9 cellular contexts compared by ENCODE assay signal in genomic region chr17:73196500-73196899, GRCh38. TPM values are rescaled to one million over a fixed set of nuclear protein-coding genes. Genes with fewer than 3 reads are reported as not detected.
DNase-seq lines count a peak whose midpoint lies in the region; ATAC-seq and TF ChIP-seq lines count a peak whose summit lies in the region.
"Had no signal": no experiment of that assay in that cellular context is flagged by ENCODE, and none has a peak within 500 bp of the region (broad histone marks: within the 10 kb centered on the region; RNA-seq: fewer than 3 reads in every experiment).

No MANE protein-coding gene starts in this region.

- POLR2A ChIA-PET in HEK293T (lab: Yijun Ruan, JAX), result interaction anchor here (1.2 to 1.4 kb wide), 2 partner anchors 35 to 36 kb away, joined by 3 to 5 read pairs; a partner anchor contains a TSS
- POLR2A ChIA-PET in PC-3 (lab: Charles Lee; ENCODE audit: unreplicated experiment), result interaction anchor here (0.6 kb wide), 1 partner anchor 69 kb away, joined by 3 read pairs; no protein-coding TSS in a partner anchor

- H3K4me3 ChIP-seq in PC-3 (ENCODE audit: low read length) (no peak overlapping the region), fibroblast of villous mesenchyme (ENCODE audit: low read depth, low read length) (no peak overlapping the region)
- H3K4me3 ChIP-seq: GM23248 had no signal

- H3K9ac ChIP-seq in PC-3 (ENCODE audit: low read length), result no peak overlapping the region
- H3K9ac ChIP-seq: GM23248 had no signal

- H4K20me1 ChIP-seq in PC-3 (ENCODE audit: low read length), result no peaks in the 10 kb centered on the region

- CTCF ChIA-PET in HEK293T (lab: Yijun Ruan, JAX), result interaction anchor here (0.8 to 1.5 kb wide), 6 partner anchors 11 to 211 kb away, joined by 3 to 9 read pairs (median 4); a partner anchor contains a TSS
- CTCF ChIA-PET in PC-3 (lab: Charles Lee), result interaction anchor here (0.6 kb wide), 1 partner anchor 664 kb away, joined by 3 read pairs; no protein-coding TSS in a partner anchor

- DNase-seq in HEK293T (ENCODE audit: extremely low spot score) (peak; percentile 64), PC-3 (no peak), fibroblast of villous mesenchyme (ENCODE audit: low read depth) (peak; percentile 57), renal cortical epithelial cell (ENCODE audit: low read depth) (peak; percentile 19), NCI-H1048 (lab: John Stamatoyannopoulos, UW) (no peak)
- no peak for DNase-seq in stimulated activated CD4-positive, alpha-beta T cell treated with anti-CD3 and anti-CD28 coated beads, Interleukin-12 subunit alpha, Interleukin-12 subunit beta, amount 100 ng/mL, for 4 hours
- DNase-seq: GM23248 had no signal

- H3K36me3 ChIP-seq in PC-3 (ENCODE audit: low read depth, low read length), result peaks cover 46% of the 10 kb centered on the region

- no peaks in the 10 kb centered on the region for H3F3A ChIP-seq in PC-3 (ENCODE audit: low read length, unreplicated experiment)

- H2AFZ ChIP-seq in PC-3 (ENCODE audit: low read length), result no peak overlapping the region
- H2AFZ ChIP-seq: GM23248 had no signal

- peaks cover 34% of the 10 kb centered on the region for H3K79me2 ChIP-seq in PC-3 (ENCODE audit: low read length)

- H3K27ac ChIP-seq in PC-3 (ENCODE audit: low read length), result no peak overlapping the region
- H3K27ac ChIP-seq: GM23248 had no signal

- no peak for ATAC-seq in PC-3
- no peak for ATAC-seq in HG03095 (IDR thresholded peaks at IDR 0.05; ENCODE audit: unreplicated experiment)
- ATAC-seq in GM21528 (IDR thresholded peaks at IDR 0.05; ENCODE audit: low FRiP score, unreplicated experiment), result no peak

- no peaks in the 10 kb centered on the region for H3K27me3 ChIP-seq in PC-3 (ENCODE audit: low read length)

- TF ChIP-seq CTCF in PC-3 (conservative IDR thresholded peaks at IDR 0.05; ENCODE audit: low read depth, low read length) (0 out of 2 replicates have a peak, but pooled peaks have one; percentile 21), fibroblast of villous mesenchyme (IDR thresholded peaks at IDR 0.05; ENCODE audit: insufficient read depth, low read depth, low read length) (peak; percentile 55)

- H3K4me1 ChIP-seq in PC-3 (ENCODE audit: insufficient read depth, low read length), result peaks cover 14% of the 10 kb centered on the region

- intact Hi-C loops in PC-3 (cut with micrococcal nuclease), result no loop called here

- H3K9me2 ChIP-seq in PC-3 (replicated peaks; ENCODE audit: low read length), result no peaks in the 10 kb centered on the region

- no TSS peak for BruUV-seq in PC-3 (replicated peaks; lab: Mats Ljungman, UMichigan)

- no peak overlapping the region for H3K4me2 ChIP-seq in PC-3 (ENCODE audit: low read length)

- no peaks in the 10 kb centered on the region for H3K9me3 ChIP-seq in PC-3 (ENCODE audit: low read length)

TF ChIP-seq in HEK293T, 16 proteins besides CTCF, POLR2A, EP300 and RAD21:
- TF ChIP-seq SP1 (IDR thresholded peaks at IDR 0.05) (no peak), ELF4 (IDR thresholded peaks at IDR 0.05) (0 out of 2 replicates have a peak, but pooled peaks have one; percentile 40), BHLHE40 (IDR thresholded peaks at IDR 0.05; ENCODE audit: borderline replicate concordance) (no peak), TARDBP (IDR thresholded peaks at IDR 0.05) (no peak), ZNF384 (IDR thresholded peaks at IDR 0.05) (no peak)

RNA-seq across cellular contexts. Expression of gene COG1, which starts 3.6 kb away (rescaled TPM):
- total RNA-seq in PC-3 (2014; rRNA removed) (24.1 and 31.6 TPM in 2 replicates), fibroblast of villous mesenchyme (25.9 and 26.7 TPM in 2 replicates), renal cortical epithelial cell (12.0 and 25.2 TPM in 2 replicates)

RNA-seq across cellular contexts. Expression of gene SSTR2, which starts 31.7 kb away (rescaled TPM):
- not detected in 2 replicates for total RNA-seq in PC-3 (2014; rRNA removed)
- total RNA-seq in fibroblast of villous mesenchyme, result not detected in 2 replicates
- total RNA-seq in renal cortical epithelial cell, result 0.25 TPM in 1 of 2 replicates, not detected in the other
- total RNA-seq: GM23248 had no signal

Comparison
In these comparisons a context has a peak if more than half of its experiments do, and no peak if none do; other contexts are left out.
1. DNase-seq: peak in HEK293T (single experiment), fibroblast of villous mesenchyme (single experiment) and renal cortical epithelial cell (single experiment); none in PC-3 (single experiment), stimulated activated CD4-positive, alpha-beta T cell treated with anti-CD3 and anti-CD28 coated beads, Interleukin-12 subunit alpha, Interleukin-12 subunit beta, amount 100 ng/mL, for 4 hours (single experiment) and NCI-H1048 (single experiment).